Comparison of ENCODE assay signal across 9 cellular contexts in the genomic region with DNA sequence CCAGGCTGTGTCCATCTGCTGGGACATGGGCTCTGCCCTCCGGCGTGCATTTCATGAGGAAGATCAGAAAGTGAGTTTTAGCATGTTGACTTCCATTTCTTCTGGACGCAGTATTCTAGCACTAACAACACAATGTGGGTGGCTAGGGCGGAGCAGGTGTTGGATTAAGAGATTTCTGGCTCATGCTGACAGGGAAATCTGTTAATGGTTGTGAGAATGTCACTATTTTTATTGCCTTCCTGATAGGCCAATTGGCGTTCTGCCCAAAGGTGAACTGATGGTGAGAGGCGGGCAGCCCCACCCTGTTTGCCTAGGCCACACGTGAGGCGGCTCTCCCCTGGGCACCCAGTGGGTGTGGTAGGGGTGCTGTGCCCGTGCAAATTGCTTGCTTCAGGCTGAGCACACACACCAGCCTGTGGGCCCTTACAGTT. TPM values are rescaled to one million over a fixed set of nuclear protein-coding genes. Genes with fewer than 3 reads are reported as not detected.
DNase-seq lines count a peak whose midpoint lies in the region; ATAC-seq and TF ChIP-seq lines count a peak whose summit lies in the region.
"Had no signal": no experiment of that assay in that cellular context is flagged by ENCODE, and none has a peak within 500 bp of the region (broad histone marks: within the 10 kb centered on the region; RNA-seq: fewer than 3 reads in every experiment).

No MANE protein-coding gene starts in this region.

- H3K36me3 Mint-ChIP-seq in WTC11: peaks cover 23% of the 10 kb centered on the region
- H3K36me3 Mint-ChIP-seq in naive thymus-derived CD4-positive, alpha-beta T cell: peaks cover 0 to 24% (median 0%) of the 10 kb centered on the region in 5 donors

- no peak for TF ChIP-seq CTCF in WTC11 (IDR thresholded peaks at IDR 0.05)
- no peak for TF ChIP-seq CTCF in brain microvascular endothelial cell (IDR thresholded peaks at IDR 0.05; ENCODE audit: low read depth, low read length, missing control alignments)

- intact Hi-C loops in naive thymus-derived CD4-positive, alpha-beta T cell (cut with micrococcal nuclease): no loop called here
- intact Hi-C loops in left cardiac atrium (cut with DNase I): no loop called here

- no peak overlapping the region for H3K4me3 Mint-ChIP-seq in WTC11
- H3K4me3 Mint-ChIP-seq in naive thymus-derived CD4-positive, alpha-beta T cell: peak overlapping the region in 3 of 10 donors; percentile 23 to 36 (median 36)

- H3K4me1 ChIP-seq in naive thymus-derived CD4-positive, alpha-beta T cell (ENCODE audit: control insufficient read depth in 2 of 2, insufficient read depth in 2 of 2, low read length in 2 of 2): peaks cover 17 to 23% of the 10 kb centered on the region in 2 donors

- DNase-seq in DMS153 (lab: John Stamatoyannopoulos, UW): peak; percentile 93
- peak; percentile 73 for DNase-seq in NCI-H1417 treated with DMSO at 0.1 percent for 48 hours (lab: John Stamatoyannopoulos, UW)
- DNase-seq in WTC11 (ENCODE audit: low spot score): no peak
- DNase-seq in naive thymus-derived CD4-positive, alpha-beta T cell: no peak
- DNase-seq in stimulated activated CD4-positive, alpha-beta T cell treated with anti-CD3 and anti-CD28 coated beads, Interleukin-4, amount 100 ng/mL, for 1 hour: no peak
- DNase-seq in brain microvascular endothelial cell: no peak
- no peak for DNase-seq in left cardiac atrium

- no peaks in the 10 kb centered on the region for H3K9me3 ChIP-seq in naive thymus-derived CD4-positive, alpha-beta T cell (ENCODE audit: control insufficient read depth in 2 of 3, low read length in 3 of 3)
- H3K9me3 ChIP-seq: SJSA1 had no signal

- no peak overlapping the region for H3K4me3 ChIP-seq in naive thymus-derived CD4-positive, alpha-beta T cell (ENCODE audit: low read length)
- no peak overlapping the region for H3K4me3 ChIP-seq in brain microvascular endothelial cell (ENCODE audit: low read depth, low read length)
- H3K4me3 ChIP-seq: SJSA1 had no signal

- no peaks in the 10 kb centered on the region for H3K27me3 ChIP-seq in naive thymus-derived CD4-positive, alpha-beta T cell (ENCODE audit: control insufficient read depth in 2 of 2, insufficient read depth in 2 of 2, low read length in 2 of 2)
- no peaks in the 10 kb centered on the region for H3K27me3 ChIP-seq in brain microvascular endothelial cell (replicated peaks)
- H3K27me3 ChIP-seq: SJSA1 had no signal

- peak overlapping the region; percentile 44 for H3K27ac Mint-ChIP-seq in WTC11
- H3K27ac Mint-ChIP-seq in naive thymus-derived CD4-positive, alpha-beta T cell: peak overlapping the region; percentile 12 to 89 (median 73)

- H3K9me3 Mint-ChIP-seq in WTC11: no peaks in the 10 kb centered on the region
- no peaks in the 10 kb centered on the region for H3K9me3 Mint-ChIP-seq in naive thymus-derived CD4-positive, alpha-beta T cell

- H3K27ac ChIP-seq in naive thymus-derived CD4-positive, alpha-beta T cell (ENCODE audit: low read depth, low read length): no peak overlapping the region
- no peak overlapping the region for H3K27ac ChIP-seq in brain microvascular endothelial cell
- H3K27ac ChIP-seq: SJSA1 had no signal

- in situ Hi-C loops in brain microvascular endothelial cell (cut with HindIII; ENCODE audit: low pct_ligation_motif_present, low sequenced_read_pairs): no loop called here

- H3K4me1 Mint-ChIP-seq in WTC11: peaks cover 17% of the 10 kb centered on the region
- H3K4me1 Mint-ChIP-seq in naive thymus-derived CD4-positive, alpha-beta T cell: peaks cover 37 to 83% (median 49%) of the 10 kb centered on the region in 7 donors

- ATAC-seq in WTC11 (no peak), HG02571 (IDR thresholded peaks at IDR 0.05; ENCODE audit: unreplicated experiment) (no peak), left cardiac atrium (no peak)
- ATAC-seq in naive thymus-derived CD4-positive, alpha-beta T cell: no peak

- CTCF ChIA-PET in WTC11 (lab: Charles Lee): interaction anchor here (1.1 to 1.4 kb wide), 2 partner anchors 43 to 48 kb away, joined by 4 read pairs; no protein-coding TSS in a partner anchor
- CTCF ChIA-PET in naive thymus-derived CD4-positive, alpha-beta T cell (lab: Charles Lee): no interaction called here

- peaks cover 4 to 51% (median 6%) of the 10 kb centered on the region in 3 experiments for H3K36me3 ChIP-seq in naive thymus-derived CD4-positive, alpha-beta T cell (ENCODE audit: control insufficient read depth in 2 of 3, insufficient read depth in 3 of 3, low read length in 3 of 3)
- H3K36me3 ChIP-seq in brain microvascular endothelial cell (replicated peaks): peaks cover 18% of the 10 kb centered on the region

- POLR2A ChIA-PET in WTC11 (lab: Charles Lee): no interaction called here
- POLR2A ChIA-PET in naive thymus-derived CD4-positive, alpha-beta T cell (lab: Charles Lee): no interaction called here

- H3K27me3 Mint-ChIP-seq in WTC11 (ENCODE audit: low read depth): no peaks in the 10 kb centered on the region
- H3K27me3 Mint-ChIP-seq in naive thymus-derived CD4-positive, alpha-beta T cell: no peaks in the 10 kb centered on the region

TF ChIP-seq in WTC11, 78 proteins besides CTCF, POLR2A, EP300 and RAD21:
- TF ChIP-seq, protein P1, sequence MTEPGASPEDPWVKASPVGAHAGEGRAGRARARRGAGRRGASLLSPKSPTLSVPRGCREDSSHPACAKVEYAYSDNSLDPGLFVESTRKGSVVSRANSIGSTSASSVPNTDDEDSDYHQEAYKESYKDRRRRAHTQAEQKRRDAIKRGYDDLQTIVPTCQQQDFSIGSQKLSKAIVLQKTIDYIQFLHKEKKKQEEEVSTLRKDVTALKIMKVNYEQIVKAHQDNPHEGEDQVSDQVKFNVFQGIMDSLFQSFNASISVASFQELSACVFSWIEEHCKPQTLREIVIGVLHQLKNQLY (CRISPR knock-in tag; IDR thresholded peaks at IDR 0.05): no peak
- TF ChIP-seq ZNF263 (CRISPR knock-in tag; IDR thresholded peaks at IDR 0.05; ENCODE audit: low read depth) (no peak), FOXJ3 (CRISPR knock-in tag; IDR thresholded peaks at IDR 0.05; ENCODE audit: borderline replicate concordance) (no peak), IRF2 (CRISPR knock-in tag; IDR thresholded peaks at IDR 0.05; ENCODE audit: borderline replicate concordance, low read depth) (no peak)
TF ChIP-seq in WTC11: peak in this region for 0.

RNA-seq across cellular contexts. Expression of a gene that starts 30.8 kb away (rescaled TPM):
- total RNA-seq in WTC11 (2021): 45.4 to 51.4 TPM (median 47.0 TPM) in 3 replicates
- total RNA-seq in naive thymus-derived CD4-positive, alpha-beta T cell: 10 to 100 TPM; 66.6 to 84.3 (median 82.0) TPM
- polyA plus RNA-seq in naive thymus-derived CD4-positive, alpha-beta T cell: 10 to 100 TPM; 36.1 to 52.3 TPM
- 10 to 100 TPM; 17.7 to 24.3 TPM for total RNA-seq in left cardiac atrium

RNA-seq across cellular contexts. Expression of a gene that starts 49.3 kb away (rescaled TPM):
- 23.8 to 24.6 TPM (median 24.2 TPM) in 3 replicates for total RNA-seq in WTC11 (2021)
- total RNA-seq in naive thymus-derived CD4-positive, alpha-beta T cell: 100 to 1,000 TPM in 3 of 5 experiments, 1 to 10 TPM in 2; 8.1 to 281 (median 110) TPM
- polyA plus RNA-seq in naive thymus-derived CD4-positive, alpha-beta T cell: 100 to 1,000 TPM in 1 of 2 donors, 10 to 100 TPM in 1; 58.4 to 206 TPM
- 10 to 100 TPM; 15.1 to 78.1 TPM for total RNA-seq in left cardiac atrium

Comparison
In these comparisons a context has a peak if more than half of its experiments do, and no peak if none do; other contexts are left out.
1. DNase-seq: peak in DMS153 (single experiment) and NCI-H1417 treated with DMSO at 0.1 percent for 48 hours (single experiment); none in WTC11 (single experiment), naive thymus-derived CD4-positive, alpha-beta T cell (0 of 9), stimulated activated CD4-positive, alpha-beta T cell treated with anti-CD3 and anti-CD28 coated beads, Interleukin-4, amount 100 ng/mL, for 1 hour (single experiment), brain microvascular endothelial cell (single experiment) and left cardiac atrium (single experiment).